ENCODE assay signal across 28 cellular contexts in the genomic region with DNA sequence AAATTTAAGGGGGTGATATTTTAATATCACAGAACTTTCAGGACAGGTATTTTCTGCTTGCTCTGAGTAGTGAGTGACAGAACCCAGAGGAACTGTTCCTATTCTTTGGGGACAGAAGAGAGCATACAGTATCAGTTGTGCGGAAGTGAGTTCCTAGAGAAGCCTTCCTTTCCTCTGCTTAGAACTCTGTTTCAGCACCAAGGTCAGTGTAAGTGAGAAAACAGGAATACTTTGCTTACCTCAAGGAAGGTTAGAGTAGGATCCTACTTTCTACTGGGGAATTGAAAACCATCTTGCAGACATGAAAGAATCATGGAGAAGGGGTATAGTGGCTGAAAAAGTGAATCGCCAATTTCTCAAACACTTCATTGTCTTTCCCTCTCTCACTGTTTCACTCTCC.
"Had no signal": no experiment of that assay in that cellular context is flagged by ENCODE, and none has a peak within 500 bp of the region (broad histone marks: within the 10 kb centered on the region; RNA-seq: fewer than 3 reads in every experiment).

No MANE protein-coding gene starts in this region.

- H3K4me3 ChIP-seq: ascending aorta, breast epithelium, cardiac muscle cell, colonic mucosa, dorsolateral prefrontal cortex had no signal

- H3K9me3 ChIP-seq: colonic mucosa had no signal

- DNase-seq: activated CD4-positive, alpha-beta memory T cell treated with anti-CD3 and anti-CD28 coated beads, Interleukin-2, amount 10 ng/mL, durations not matched to agents 7 days and 5 days; activated CD4-positive, alpha-beta T cell treated with anti-CD3 and anti-CD28 coated beads for 36 hours; activated CD4-positive, alpha-beta T cell treated with anti-CD3 and anti-CD28 coated beads, Interleukin-2, amount 10 ng/mL, durations not matched to agents 24 days and 14 days; activated CD4-positive, CD25-positive, alpha-beta regulatory T cell; activated CD4-positive, CD25-positive, alpha-beta regulatory T cell treated with anti-CD3 and anti-CD28 coated beads, Interleukin-2, amount 50 U/mL, for 72 hours; activated CD8-positive, alpha-beta memory T cell treated with anti-CD3 and anti-CD28 coated beads, Interleukin-2, amount 50 U/mL, for 48 hours; activated gamma-delta T cell; activated naive CD4-positive, alpha-beta T cell; activated naive CD4-positive, alpha-beta T cell treated with anti-CD3 and anti-CD28 coated beads, Interleukin-2, amount 10 ng/mL, durations not matched to agents 7 days and 5 days; activated naive CD8-positive, alpha-beta T cell treated with anti-CD3 and anti-CD28 coated beads, Interleukin-2, amount 10 ng/mL, durations not matched to agents 7 days and 5 days; activated T-cell treated with anti-CD3 and anti-CD28 coated beads for 4 hours; activated T-cell treated with anti-CD3 and anti-CD28 coated beads, Interleukin-2, amount 50 U/mL, for 24 hours; activated T-cell treated with anti-CD3 and anti-CD28 coated beads, Interleukin-2, amount 50 U/mL, for 72 hours; central memory CD4-positive, alpha-beta T cell; cerebellar nuclear complex; colonic mucosa; dorsolateral prefrontal cortex; effector memory CD4-positive, alpha-beta T cell; endodermal cell; foreskin fibroblast; head of caudate nucleus; T-cell; T-helper 9 cell had no signal

- ATAC-seq: activated CD4-positive, alpha-beta T cell treated with anti-CD3 and anti-CD28 coated beads for 36 hours; activated naive CD4-positive, alpha-beta T cell treated with anti-CD3 and anti-CD28 coated beads, Interleukin-2, amount 50 U/mL, for 72 hours; activated T-cell treated with anti-CD3 and anti-CD28 coated beads, Interleukin-2, amount 50 U/mL, for 72 hours; esophagus mucosa; T-cell had no signal

- H3K36me3 ChIP-seq: ascending aorta, breast epithelium, cardiac muscle cell, colonic mucosa had no signal

- H3K4me1 ChIP-seq: ascending aorta, breast epithelium had no signal

- H3K27ac ChIP-seq: ascending aorta, breast epithelium, cardiac muscle cell, colonic mucosa, dorsolateral prefrontal cortex had no signal

- H3K27me3 ChIP-seq: ascending aorta, breast epithelium, cardiac muscle cell, colonic mucosa, dorsolateral prefrontal cortex had no signal
